In genomic region chr17:3885970-3886369, GRCh38 we compare ENCODE assay signal across 14 cellular contexts. TPM values are rescaled to one million over a fixed set of nuclear protein-coding genes. Genes with fewer than 3 reads are reported as not detected.
DNase-seq lines count a peak whose midpoint lies in the region; ATAC-seq and TF ChIP-seq lines count a peak whose summit lies in the region.
"Had no signal": no experiment of that assay in that cellular context is flagged by ENCODE, and none has a peak within 500 bp of the region (broad histone marks: within the 10 kb centered on the region; RNA-seq: fewer than 3 reads in every experiment).

No MANE protein-coding gene starts in this region.

- H2AK9ac ChIP-seq in IMR-90 (replicated peaks; ENCODE audit: low read depth, low read length, poor library complexity), result peak overlapping the region; percentile 28

- BruUV-seq in IMR-90 (replicated peaks; lab: Mats Ljungman, UMichigan), result no TSS peak

- no peak for TF ChIP-seq POLR2A in IMR-90 (IDR thresholded peaks at IDR 0.05; ENCODE audit: low read depth, low read length)

- H3K9ac ChIP-seq in BLaER1 (no peak overlapping the region), IMR-90 (ENCODE audit: low read depth, low read length) (no peak overlapping the region), mesenchymal stem cell (ENCODE audit: low read length) (peak overlapping the region; percentile 68)

- no peak overlapping the region for H3K23ac ChIP-seq in IMR-90 (ENCODE audit: low read depth, low read length)
- no peak overlapping the region for H3K23ac ChIP-seq in mesenchymal stem cell (ENCODE audit: low read length in 2 of 2)

- peak overlapping the region; percentile 100 for H3K4me2 ChIP-seq in BLaER1
- no peak overlapping the region for H3K4me2 ChIP-seq in IMR-90 (ENCODE audit: low read depth, low read length)
- peak overlapping the region; percentile 4 for H3K4me2 ChIP-seq in mesenchymal stem cell (ENCODE audit: low read length, poor library complexity, severe bottlenecking)

- H3K4ac ChIP-seq in IMR-90 (ENCODE audit: low read depth, low read length), result peak overlapping the region; percentile 52; the same call in 1 of the 2 replicates
- H3K4ac ChIP-seq in mesenchymal stem cell (ENCODE audit: low read depth in 1 of 2, low read length in 2 of 2), result no peak overlapping the region

- H4K5ac ChIP-seq in IMR-90 (ENCODE audit: low read depth, low read length), result no peak overlapping the region

- H3K79me1 ChIP-seq in IMR-90 (ENCODE audit: low read depth in 1 of 2, low read length in 2 of 2) (peaks cover 14 to 45% of the 10 kb centered on the region in 2 experiments; a peak in 3 of 4 replicates), mesenchymal stem cell (replicated peaks; ENCODE audit: low read length, poor library complexity, severe bottlenecking) (peaks cover 9% of the 10 kb centered on the region)

- H2AK5ac ChIP-seq in IMR-90 (ENCODE audit: low read depth, low read length) (no peak overlapping the region), mesenchymal stem cell (ENCODE audit: low read length, severe bottlenecking) (no peak overlapping the region)

- CTCF ChIA-PET in IMR-90 (lab: Yijun Ruan, JAX), result interaction anchor here (1.1 to 2.4 kb wide), 3 partner anchors 28 to 148 kb away, joined by 3 to 6 read pairs (median 5); no protein-coding TSS in a partner anchor

- no peaks in the 10 kb centered on the region for H3K27me3 ChIP-seq in BLaER1
- H3K27me3 ChIP-seq in IMR-90 (ENCODE audit: control insufficient read depth, insufficient read depth, low read length), result no peaks in the 10 kb centered on the region
- no peaks in the 10 kb centered on the region for H3K27me3 ChIP-seq in brain microvascular endothelial cell (replicated peaks)
- H3K27me3 ChIP-seq in mesenchymal stem cell (ENCODE audit: control insufficient read depth in 1 of 2, insufficient read depth in 1 of 2, low read length in 2 of 2), result no peaks in the 10 kb centered on the region
- no peaks in the 10 kb centered on the region for H3K27me3 ChIP-seq in left ventricle myocardium inferior (ENCODE audit: low read depth)
- H3K27me3 ChIP-seq: sigmoid colon had no signal

- H4K8ac ChIP-seq in IMR-90 (ENCODE audit: low read depth in 2 of 2, low read length in 2 of 2) (no peak overlapping the region), mesenchymal stem cell (ENCODE audit: low read length) (no peak overlapping the region)

- H3K36me3 ChIP-seq in BLaER1 (peaks cover 20% of the 10 kb centered on the region; the same call in 1 of the 2 replicates), IMR-90 (ENCODE audit: control insufficient read depth, insufficient read depth, low read length) (peaks cover 7% of the 10 kb centered on the region; the same call in 1 of the 2 replicates), brain microvascular endothelial cell (replicated peaks) (peaks cover 4% of the 10 kb centered on the region), mesenchymal stem cell (ENCODE audit: control insufficient read depth in 1 of 2, insufficient read depth in 2 of 2, low read depth in 1 of 2, low read length in 2 of 2) (peaks cover 43 to 48% of the 10 kb centered on the region in 2 experiments), left ventricle myocardium inferior (peaks cover 21% of the 10 kb centered on the region)

- H2BK20ac ChIP-seq in IMR-90 (ENCODE audit: low read depth, low read length), result no peak overlapping the region

- H2BK120ac ChIP-seq in IMR-90 (ENCODE audit: low read depth, low read length) (no peak overlapping the region), mesenchymal stem cell (ENCODE audit: low read depth, low read length) (no peak overlapping the region)

- intact Hi-C loops in IMR-90 (cut with micrococcal nuclease) (no loop called here), left ventricle myocardium inferior (cut with micrococcal nuclease) (no loop called here)

- peaks cover 15% of the 10 kb centered on the region for H3K9me1 ChIP-seq in IMR-90 (ENCODE audit: insufficient read depth, low read length)

- H2AFZ ChIP-seq in IMR-90 (replicated peaks; ENCODE audit: low read length, poor library complexity) (peak overlapping the region; percentile 2), mesenchymal stem cell (ENCODE audit: low read depth, low read length) (no peak overlapping the region)

- H3K14ac ChIP-seq in IMR-90 (replicated peaks; ENCODE audit: low read depth, low read length), result no peak overlapping the region
- H3K14ac ChIP-seq in mesenchymal stem cell (ENCODE audit: low read length in 2 of 2), result no peak overlapping the region

- H3K4me3 ChIP-seq in BLaER1, result no peak overlapping the region
- no peak overlapping the region for H3K4me3 ChIP-seq in IMR-90 (ENCODE audit: insufficient read depth, low read depth, low read length)
- H3K4me3 ChIP-seq in brain microvascular endothelial cell (ENCODE audit: low read depth, low read length), result no peak overlapping the region
- H3K4me3 ChIP-seq in mesenchymal stem cell (ENCODE audit: insufficient read depth in 1 of 2, low read depth in 1 of 2, low read length in 2 of 2), result no peak overlapping the region
- no peak overlapping the region for H3K4me3 ChIP-seq in left ventricle myocardium inferior
- H3K4me3 ChIP-seq: lung, sigmoid colon had no signal

- peaks cover 62% of the 10 kb centered on the region for H3K4me1 ChIP-seq in BLaER1
- peaks cover 38% of the 10 kb centered on the region for H3K4me1 ChIP-seq in IMR-90 (ENCODE audit: control insufficient read depth, insufficient read depth, low read length)
- peaks cover 70% of the 10 kb centered on the region for H3K4me1 ChIP-seq in mesenchymal stem cell (ENCODE audit: control insufficient read depth, insufficient read depth, low read depth, low read length)
- H3K4me1 ChIP-seq in left ventricle myocardium inferior, result peaks cover 59% of the 10 kb centered on the region

- POLR2A ChIA-PET in IMR-90 (lab: Charles Lee; ENCODE audit: unreplicated experiment), result no interaction called here

- H3K27ac ChIP-seq in BLaER1, result peak overlapping the region; percentile 23; the same call in 1 of the 2 replicates
- 0 out of 2 replicates have a peak overlapping the region, but pooled peaks have one; percentile 1 for H3K27ac ChIP-seq in IMR-90 (ENCODE audit: insufficient read depth, low read length)
- no peak overlapping the region for H3K27ac ChIP-seq in brain microvascular endothelial cell
- H3K27ac ChIP-seq in mesenchymal stem cell (ENCODE audit: low read length, poor library complexity, severe bottlenecking), result peak overlapping the region; percentile 63
- no peak overlapping the region for H3K27ac ChIP-seq in left ventricle myocardium inferior (replicated peaks)
- H3K27ac ChIP-seq: epithelial cell of prostate had no signal

- no peak overlapping the region for H3K56ac ChIP-seq in IMR-90 (ENCODE audit: extremely low read depth, insufficient read depth, low read length)

- H4K91ac ChIP-seq in IMR-90 (ENCODE audit: insufficient read depth, low read depth, low read length), result no peak overlapping the region; the same call in 1 of the 2 replicates
- no peak overlapping the region for H4K91ac ChIP-seq in mesenchymal stem cell (ENCODE audit: low read length)

- H3K18ac ChIP-seq in IMR-90 (ENCODE audit: low read depth, low read length) (no peak overlapping the region), mesenchymal stem cell (ENCODE audit: low read depth in 1 of 2, low read length in 2 of 2) (no peak overlapping the region)

- peak; percentile 69 for ATAC-seq in IMR-90 (ENCODE audit: low read depth)
- ATAC-seq in HG03039 (IDR thresholded peaks at IDR 0.05; ENCODE audit: unreplicated experiment), result no peak
- ATAC-seq: activated naive CD8-positive, alpha-beta T cell treated with anti-CD3 and anti-CD28 coated beads, Interleukin-2, amount 50 U/mL, for 24 hours had no signal

- H3K9me3 ChIP-seq in BLaER1, result no peaks in the 10 kb centered on the region
- H3K9me3 ChIP-seq in IMR-90 (ENCODE audit: control insufficient read depth, insufficient read depth, low read length), result no peaks in the 10 kb centered on the region
- no peaks in the 10 kb centered on the region for H3K9me3 ChIP-seq in mesenchymal stem cell (ENCODE audit: control insufficient read depth, low read length)
- H3K9me3 ChIP-seq in left ventricle myocardium inferior (replicated peaks), result no peaks in the 10 kb centered on the region
- H3K9me3 ChIP-seq: sigmoid colon had no signal

- H4K20me1 ChIP-seq in BLaER1 (peaks cover 26% of the 10 kb centered on the region), IMR-90 (ENCODE audit: insufficient read depth, low read length) (no peaks in the 10 kb centered on the region)

- H2BK15ac ChIP-seq in IMR-90 (ENCODE audit: low read depth, low read length) (no peak overlapping the region), mesenchymal stem cell (ENCODE audit: low read depth, poor library complexity, severe bottlenecking) (no peak overlapping the region)

- WGBS in IMR-90 (ENCODE audit: extremely low coverage in 2 of 2, insufficient read length in 1 of 2), 2 experiments, result 43% methylated on average over 2 of the region's 4 CpGs; no CpG with 5 or more reads in 1 of the 2 experiments
- WGBS in mesenchymal stem cell, result 58% methylated on average over 4 of the region's 4 CpGs

- no peak for TF ChIP-seq CTCF in IMR-90 (conservative IDR thresholded peaks at IDR 0.05; ENCODE audit: low read depth, low read length)
- TF ChIP-seq CTCF in brain microvascular endothelial cell (IDR thresholded peaks at IDR 0.05; ENCODE audit: low read depth, low read length, missing control alignments), result no peak
- no peak for TF ChIP-seq CTCF in left ventricle myocardium inferior (IDR thresholded peaks at IDR 0.05; ENCODE audit: borderline replicate concordance)

- TF ChIP-seq RAD21 in IMR-90 (IDR thresholded peaks at IDR 0.05; ENCODE audit: low read length), result no peak; the same call in 1 of the 2 replicates

- H2BK5ac ChIP-seq in IMR-90 (ENCODE audit: low read depth, low read length, poor library complexity, severe bottlenecking) (no peak overlapping the region), mesenchymal stem cell (ENCODE audit: low read depth, low read length, poor library complexity, severe bottlenecking) (no peak overlapping the region)

- peak; percentile 70 for DNase-seq in IMR-90
- peak; percentile 81 for DNase-seq in brain microvascular endothelial cell
- DNase-seq in mesenchymal stem cell, result peak; percentile 81
- no peak for DNase-seq in hypothalamus (lab: John Stamatoyannopoulos, UW)
- no peak for DNase-seq in left ventricle myocardium inferior
- DNase-seq in COR-L47 (lab: John Stamatoyannopoulos, UW), result no peak
- DNase-seq: activated CD4-positive, alpha-beta T cell treated with anti-CD3 and anti-CD28 coated beads, Interleukin-2, amount 50 U/mL, for 4 hours; activated naive CD8-positive, alpha-beta T cell treated with anti-CD3 and anti-CD28 coated beads, Interleukin-2, amount 50 U/mL, for 24 hours; Calu3; sigmoid colon had no signal

- peak overlapping the region in 1 of 2 experiments; percentile 11 for H2BK12ac ChIP-seq in mesenchymal stem cell (ENCODE audit: low read length in 2 of 2)

- in situ Hi-C loops in IMR-90 (cut with MboI; ENCODE audit: low sequenced_read_pairs) (no loop called here), brain microvascular endothelial cell (cut with HindIII; ENCODE audit: low pct_ligation_motif_present, low sequenced_read_pairs) (no loop called here)

- dilution Hi-C loops in IMR-90 (cut with HindIII; ENCODE audit: low sequenced_read_pairs, unreplicated experiment), result no loop called here

RNA-seq across cellular contexts. Expression of gene CAMKK1, which starts 6.9 kb away (rescaled TPM):
- total RNA-seq in IMR-90 (2012; rRNA removed) (4.1 and 4.2 TPM in 2 replicates), left ventricle myocardium inferior (5.5 TPM)
- polyA plus RNA-seq in IMR-90 (2012; rRNA removed), result 7.7 and 8.2 TPM in 2 replicates
- 4.6 and 6.1 TPM in 2 replicates for polyA plus RNA-seq in IMR-90 (2012; cell fraction: cytosol; rRNA removed)
- 18.8 and 32.0 TPM in 2 replicates for polyA plus RNA-seq in IMR-90 (2012; cell fraction: nucleus; rRNA removed; ENCODE audit: low replicate concordance)
- polyA plus RNA-seq in mesenchymal stem cell (2013, experiment 1 of 2), result 3.0 TPM
- 2.6 TPM for polyA plus RNA-seq in mesenchymal stem cell (2013, experiment 2 of 2)

RNA-seq across cellular contexts. Expression of gene P2RX1, which starts 30.3 kb away (rescaled TPM):
- not detected in 2 replicates for total RNA-seq in IMR-90 (2012; rRNA removed)
- not detected in 2 replicates for polyA plus RNA-seq in IMR-90 (2012; rRNA removed)
- not detected in 2 replicates for polyA plus RNA-seq in IMR-90 (2012; cell fraction: cytosol; rRNA removed)
- polyA plus RNA-seq in IMR-90 (2012; cell fraction: nucleus; rRNA removed; ENCODE audit: low replicate concordance), result 0.09 and 0.10 TPM in 2 replicates
- 0.47 TPM for polyA plus RNA-seq in mesenchymal stem cell (2013, experiment 1 of 2)
- polyA plus RNA-seq in mesenchymal stem cell (2013, experiment 2 of 2), result 0.49 TPM
- 0.55 TPM for total RNA-seq in left ventricle myocardium inferior
- total RNA-seq: Calu3 had no signal

RNA-seq across cellular contexts. Expression of gene NCBP3, which starts 39.9 kb away (rescaled TPM):
- total RNA-seq in IMR-90 (2012; rRNA removed), result 10.8 and 15.6 TPM in 2 replicates
- 13.5 and 21.0 TPM in 2 replicates for polyA plus RNA-seq in IMR-90 (2012; rRNA removed)
- 2.5 and 4.0 TPM in 2 replicates for polyA plus RNA-seq in IMR-90 (2012; cell fraction: cytosol; rRNA removed)
- polyA plus RNA-seq in IMR-90 (2012; cell fraction: nucleus; rRNA removed; ENCODE audit: low replicate concordance), result 10.1 and 46.4 TPM in 2 replicates
- polyA plus RNA-seq in mesenchymal stem cell (2013, experiment 1 of 2), result 20.3 TPM
- 19.5 TPM for polyA plus RNA-seq in mesenchymal stem cell (2013, experiment 2 of 2)
- 18.2 TPM for total RNA-seq in left ventricle myocardium inferior

Comparison
In these comparisons a context has a peak if more than half of its experiments do, and no peak if none do; other contexts are left out.
1. H3K27ac ChIP-seq: peak in BLaER1 (single experiment), IMR-90 (single experiment) and mesenchymal stem cell (single experiment); none in brain microvascular endothelial cell (single experiment) and left ventricle myocardium inferior (single experiment).
2. DNase-seq: peak in IMR-90 (single experiment), brain microvascular endothelial cell (single experiment) and mesenchymal stem cell (single experiment); none in hypothalamus (0 of 51), left ventricle myocardium inferior (single experiment) and COR-L47 (single experiment).